1 cellular context compared by ENCODE assay signal in genomic region chr22:36223504-36223903, GRCh38.
TF ChIP-seq lines count a peak whose summit lies in the region.

No MANE protein-coding gene starts in this region.

TF ChIP-seq in HepG2, 621 proteins besides CTCF, POLR2A, EP300 and RAD21:
- no peak for TF ChIP-seq ETS1 (CRISPR knock-in tag; IDR thresholded peaks at IDR 0.05)
- TF ChIP-seq HBP1 (CRISPR knock-in tag; IDR thresholded peaks at IDR 0.05; ENCODE audit: low read depth): no peak
- no peak for TF ChIP-seq SNAI1 (CRISPR knock-in tag; IDR thresholded peaks at IDR 0.05; ENCODE audit: borderline replicate concordance)
- TF ChIP-seq ZNF335 (CRISPR knock-in tag; IDR thresholded peaks at IDR 0.05): no peak
- no peak for TF ChIP-seq HDAC6 (IDR thresholded peaks at IDR 0.05; ENCODE audit: low read depth, low read length)
- no peak for TF ChIP-seq KDM4B (CRISPR knock-in tag; IDR thresholded peaks at IDR 0.05)
- no peak for TF ChIP-seq ZNF598 (CRISPR knock-in tag; IDR thresholded peaks at IDR 0.05; ENCODE audit: borderline replicate concordance)
- TF ChIP-seq TBL1XR1 (IDR thresholded peaks at IDR 0.05; ENCODE audit: borderline replicate concordance, low read length, partially characterized antibody): no peak
- TF ChIP-seq DZIP1 (CRISPR knock-in tag; IDR thresholded peaks at IDR 0.05): no peak
- no peak for TF ChIP-seq ZSCAN12 (CRISPR knock-in tag; IDR thresholded peaks at IDR 0.05)
- TF ChIP-seq ZNF577 (CRISPR knock-in tag; IDR thresholded peaks at IDR 0.05; ENCODE audit: borderline replicate concordance, low read depth): no peak
- TF ChIP-seq MAFK (conservative IDR thresholded peaks at IDR 0.05 in 1 of 2, IDR thresholded peaks at IDR 0.05 in 1 of 2; ENCODE audit: low read length in 2 of 2): no peak
- no peak for TF ChIP-seq POLR2G (IDR thresholded peaks at IDR 0.05; ENCODE audit: low read depth, low read length)
- TF ChIP-seq RNF2 (conservative IDR thresholded peaks at IDR 0.05; ENCODE audit: low read depth): no peak
